Comparison of ENCODE assay signal across 15 cellular contexts in genomic region chr6:44049989-44050871, GRCh38.
A peak's percentile ranks its signal among the peaks of the same experiment; 100 is the strongest.
DNase-seq lines count a peak whose midpoint lies in the region; ATAC-seq and TF ChIP-seq lines count a peak whose summit lies in the region.
"Had no signal": no experiment of that assay in that cellular context is flagged by ENCODE, and none has a peak within 500 bp of the region (broad histone marks: within the 10 kb centered on the region; RNA-seq: fewer than 3 reads in every experiment).

No MANE protein-coding gene starts in this region.

- H3K9me3 Mint-ChIP-seq in GM23338 = no peaks in the 10 kb centered on the region
- H3K9me3 Mint-ChIP-seq in activated T-cell treated with anti-CD3 and anti-CD28 coated beads, Interleukin-2, amount 50 U/mL, for 72 hours = no peaks in the 10 kb centered on the region
- H3K9me3 Mint-ChIP-seq: activated T-helper 2 cell treated with anti-CD3 and anti-CD28 coated beads, Interferon-gamma antibody, Interleukin-2, Interleukin-4, amounts not matched to agents 10 μg/mL and 5 μg/mL and 100 μg/mL, durations not matched to agents 14 hours and 24 hours and 36 hours; memory B cell had no signal

- H3K27me3 ChIP-seq in GM23338 (ENCODE audit: insufficient read depth) (no peaks in the 10 kb centered on the region), right cardiac atrium (ENCODE audit: control insufficient read depth, insufficient read depth) (no peaks in the 10 kb centered on the region), gastrocnemius medialis (no peaks in the 10 kb centered on the region)
- H3K27me3 ChIP-seq: SJCRH30 had no signal

- no peaks in the 10 kb centered on the region for H3K36me3 Mint-ChIP-seq in GM23338 (ENCODE audit: low read depth)
- H3K36me3 Mint-ChIP-seq in activated T-cell treated with anti-CD3 and anti-CD28 coated beads, Interleukin-2, amount 50 U/mL, for 72 hours (ENCODE audit: insufficient read depth in 2 of 2) = no peaks in the 10 kb centered on the region
- H3K36me3 Mint-ChIP-seq: memory B cell had no signal

- TF ChIP-seq CTCF in GM23338 (conservative IDR thresholded peaks at IDR 0.05; ENCODE audit: low read depth in 2 of 2) = no peak
- TF ChIP-seq CTCF in astrocyte of the cerebellum (IDR thresholded peaks at IDR 0.05; ENCODE audit: low read depth, low read length, missing control alignments) = no peak
- no peak for TF ChIP-seq CTCF in gastrocnemius medialis (IDR thresholded peaks at IDR 0.05 in 4 of 5, conservative IDR thresholded peaks at IDR 0.05 in 1 of 5)

- H3K4me1 ChIP-seq in GM23338 (ENCODE audit: insufficient read depth) (no peaks in the 10 kb centered on the region; the same call in 1 of the 2 replicates), right cardiac atrium (ENCODE audit: control insufficient read depth, insufficient read depth, low read length) (peaks cover 8% of the 10 kb centered on the region), gastrocnemius medialis (peaks cover 13 to 32% of the 10 kb centered on the region in 2 donors)

- no peak overlapping the region for H3K4me2 ChIP-seq in GM23338

- ATAC-seq in GM23338 (no peak), right cardiac atrium (no peak), gastrocnemius medialis (no peak), HG03196 (IDR thresholded peaks at IDR 0.05; ENCODE audit: unreplicated experiment) (no peak)
- ATAC-seq in activated T-cell treated with anti-CD3 and anti-CD28 coated beads, Interleukin-2, amount 50 U/mL, for 72 hours (replicated peaks in 1 of 2) = no peak

- H3K27ac Mint-ChIP-seq in GM23338 = peak overlapping the region; percentile 60; the same call in 1 of the 2 replicates
- no peak overlapping the region for H3K27ac Mint-ChIP-seq in activated T-cell treated with anti-CD3 and anti-CD28 coated beads, Interleukin-2, amount 50 U/mL, for 72 hours
- H3K27ac Mint-ChIP-seq: memory B cell had no signal

- no peak overlapping the region for H2AFZ ChIP-seq in GM23338

- intact Hi-C loops in right cardiac atrium (cut with DNase I) = no loop called here
- intact Hi-C loops in gastrocnemius medialis (cut with DNase I; ENCODE audit: low total_unique reads) = loop anchor here (5.0 to 10.0 kb wide), 2 partner anchors 43 to 195 kb away; no protein-coding TSS in a partner anchor

- no peaks in the 10 kb centered on the region for H3F3A ChIP-seq in GM23338 (replicated peaks; ENCODE audit: low read depth)

- H3K9me2 ChIP-seq in GM23338 (ENCODE audit: insufficient read depth) = no peaks in the 10 kb centered on the region

- no peaks in the 10 kb centered on the region for H4K20me1 ChIP-seq in GM23338 (replicated peaks; ENCODE audit: insufficient read depth)

- no peaks in the 10 kb centered on the region for H3K79me2 ChIP-seq in GM23338 (replicated peaks; ENCODE audit: insufficient read depth)

- no peak overlapping the region for H3K4me3 ChIP-seq in GM23338
- H3K4me3 ChIP-seq in astrocyte of the cerebellum (ENCODE audit: low read depth, low read length) = no peak overlapping the region
- H3K4me3 ChIP-seq in right cardiac atrium (ENCODE audit: low read length) = no peak overlapping the region
- no peak overlapping the region for H3K4me3 ChIP-seq in gastrocnemius medialis
- H3K4me3 ChIP-seq: coronary artery, SJCRH30 had no signal

- in situ Hi-C loops in astrocyte of the cerebellum (cut with HindIII; ENCODE audit: low sequenced_read_pairs) (no loop called here), gastrocnemius medialis (cut with MboI; ENCODE audit: low sequenced_read_pairs in 4 of 4) (no loop called here)

- H3K4me3 Mint-ChIP-seq in GM23338 = no peak overlapping the region
- no peak overlapping the region for H3K4me3 Mint-ChIP-seq in activated T-cell treated with anti-CD3 and anti-CD28 coated beads, Interleukin-2, amount 50 U/mL, for 72 hours
- H3K4me3 Mint-ChIP-seq: memory B cell had no signal

- H3K27me3 Mint-ChIP-seq in GM23338 (ENCODE audit: insufficient read depth, low read depth, poor library complexity) = peaks cover 6% of the 10 kb centered on the region
- H3K27me3 Mint-ChIP-seq in activated T-cell treated with anti-CD3 and anti-CD28 coated beads, Interleukin-2, amount 50 U/mL, for 72 hours (ENCODE audit: low read depth) = peaks cover 6% of the 10 kb centered on the region

- H3K27ac ChIP-seq in GM23338 (ENCODE audit: low read depth) = no peak overlapping the region
- H3K27ac ChIP-seq in right cardiac atrium (ENCODE audit: low read length) = peak overlapping the region; percentile 39
- peak overlapping the region; percentile 77 to 88 (median 84) for H3K27ac ChIP-seq in gastrocnemius medialis
- H3K27ac ChIP-seq: SJCRH30 had no signal

- H3K4me1 Mint-ChIP-seq in GM23338 = peaks cover 25% of the 10 kb centered on the region
- peaks cover 8% of the 10 kb centered on the region for H3K4me1 Mint-ChIP-seq in activated T-cell treated with anti-CD3 and anti-CD28 coated beads, Interleukin-2, amount 50 U/mL, for 72 hours (ENCODE audit: low read depth)
- H3K4me1 Mint-ChIP-seq: memory B cell had no signal

- WGBS in right cardiac atrium = 64% methylated on average over 6 of the region's 6 CpGs

- POLR2A ChIA-PET in HEK293T (lab: Yijun Ruan, JAX) = interaction anchor here (1.2 kb wide), 1 partner anchor 421 kb away, joined by 4 read pairs; the partner anchor contains the start of gene GTPBP2

- TF ChIP-seq POLR2A in gastrocnemius medialis (IDR thresholded peaks at IDR 0.05) = no peak

- H3K36me3 ChIP-seq in GM23338 (ENCODE audit: insufficient read depth) (no peaks in the 10 kb centered on the region), gastrocnemius medialis (no peaks in the 10 kb centered on the region)
- H3K36me3 ChIP-seq: SJCRH30 had no signal

- no peak for DNase-seq in GM23338 (ENCODE audit: low spot score)
- DNase-seq in astrocyte of the cerebellum (ENCODE audit: low read depth) = peak; percentile 69
- peak in 1 of 3 donors; percentile 7 for DNase-seq in right cardiac atrium
- DNase-seq in gastrocnemius medialis = no peak
- DNase-seq in HEK293T (ENCODE audit: extremely low spot score) = no peak
- DNase-seq in activated T-cell treated with anti-CD3 and anti-CD28 coated beads, Interleukin-2, amount 50 U/mL, for 72 hours = no peak
- no peak for DNase-seq in HT-29 (ENCODE audit: low spot score)
- DNase-seq: activated CD4-positive, alpha-beta T cell treated with anti-CD3 and anti-CD28 coated beads for 48 hours; glutamatergic neuron; NCI-H69; SJCRH30 had no signal

- H3K9me3 ChIP-seq in right cardiac atrium (ENCODE audit: control insufficient read depth, low read length) (no peaks in the 10 kb centered on the region), gastrocnemius medialis (no peaks in the 10 kb centered on the region)
- H3K9me3 ChIP-seq: SJCRH30 had no signal

- CTCF ChIA-PET in HEK293T (lab: Yijun Ruan, JAX) = interaction anchor here (0.6 to 0.9 kb wide), 3 partner anchors 12 to 29 kb away, joined by 3 read pairs; no protein-coding TSS in a partner anchor

TF ChIP-seq in GM23338, 12 proteins besides CTCF, POLR2A, EP300 and RAD21 (continues in another document):
- TF ChIP-seq EZH2 (IDR thresholded peaks at IDR 0.05; ENCODE audit: low read depth, unreplicated experiment) (no peak), NANOG (IDR thresholded peaks at IDR 0.05; ENCODE audit: borderline replicate concordance) (no peak), STAT1 (IDR thresholded peaks at IDR 0.05; ENCODE audit: unreplicated experiment) (no peak)

TF ChIP-seq in HEK293T, 16 proteins besides CTCF, POLR2A, EP300 and RAD21:
- no peak for TF ChIP-seq ELF4 (IDR thresholded peaks at IDR 0.05)
- TF ChIP-seq ZNF384 (IDR thresholded peaks at IDR 0.05) = no peak
TF ChIP-seq in HEK293T: peak in this region for 0.
